8 cellular contexts compared by ENCODE assay signal in the genomic region with DNA sequence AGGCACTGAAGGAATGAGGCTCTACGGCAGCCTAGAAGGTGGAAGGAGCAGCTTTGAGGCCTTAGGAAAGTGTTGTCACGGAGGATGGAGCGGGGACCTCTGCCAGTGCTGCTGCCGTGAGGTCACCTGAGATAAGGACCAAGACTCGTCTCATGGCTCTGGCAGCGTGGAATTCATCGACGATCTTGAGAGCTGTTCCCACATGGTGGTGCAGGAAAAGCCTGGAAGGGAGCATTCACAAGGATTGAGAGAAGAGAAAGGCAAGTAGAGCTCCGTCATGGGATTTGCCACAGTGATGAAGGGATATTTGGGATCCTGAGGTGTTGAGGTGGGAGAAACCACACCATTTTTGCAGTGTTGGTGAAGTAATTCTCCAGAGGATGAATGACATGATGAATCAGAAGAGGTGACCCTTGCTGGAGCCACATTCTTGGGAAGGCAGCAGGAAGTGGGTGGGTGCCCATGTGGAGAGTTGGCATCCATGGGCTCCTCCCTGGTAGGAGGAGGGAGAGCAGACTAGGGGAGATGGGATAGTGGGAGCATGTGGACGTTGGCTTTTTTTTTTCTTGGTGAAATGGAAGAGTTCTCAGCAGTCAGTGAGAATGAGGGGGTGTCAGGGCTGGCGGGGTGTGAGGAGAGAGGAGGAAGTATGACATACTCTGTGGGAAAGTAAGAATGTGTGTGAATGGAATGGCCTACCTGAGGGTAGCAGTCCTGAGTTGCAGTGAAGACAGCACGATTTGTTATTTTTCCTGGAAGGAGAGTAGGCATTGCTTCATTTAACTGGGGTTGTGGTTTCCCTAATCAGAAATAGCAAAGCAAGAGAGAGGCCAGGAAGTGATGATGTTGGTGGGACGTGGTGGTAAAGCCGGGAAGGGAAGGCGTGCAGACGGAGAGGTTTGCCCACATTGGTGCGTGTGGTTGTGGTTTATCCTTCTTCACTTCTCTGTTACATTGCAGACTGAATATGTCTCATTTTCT. TPM values are rescaled to one million over a fixed set of nuclear protein-coding genes. Genes with fewer than 3 reads are reported as not detected.
DNase-seq lines count a peak whose midpoint lies in the region; ATAC-seq and TF ChIP-seq lines count a peak whose summit lies in the region.

No MANE protein-coding gene starts in this region.

- no peak for TF ChIP-seq POLR2A in uterus (IDR thresholded peaks at IDR 0.05)

- peak overlapping the region; percentile 73 for H3K4me3 Mint-ChIP-seq in activated T-helper 2 cell treated with anti-CD3 and anti-CD28 coated beads, Interferon-gamma antibody, Interleukin-2, Interleukin-4, amounts not matched to agents 10 μg/mL and 5 μg/mL and 100 μg/mL, durations not matched to agents 14 hours and 24 hours and 36 hours (ENCODE audit: low read depth)

- TF ChIP-seq CTCF in uterus (IDR thresholded peaks at IDR 0.05): no peak

- H3K9me3 Mint-ChIP-seq in activated T-helper 2 cell treated with anti-CD3 and anti-CD28 coated beads, Interferon-gamma antibody, Interleukin-2, Interleukin-4, amounts not matched to agents 10 μg/mL and 5 μg/mL and 100 μg/mL, durations not matched to agents 14 hours and 24 hours and 36 hours: no peaks in the 10 kb centered on the region

- H3K4me2 ChIP-seq in BLaER1 treated with 17β-estradiol and CSF1 and Interleukin-3, amounts not matched to agents 10 nM and 100 nM: peak overlapping the region; percentile 83 to 99 (median 93)

- peaks cover 0 to 60% (median 43%) of the 10 kb centered on the region in 11 experiments; a peak in 20 of 22 replicates for H3K36me3 ChIP-seq in BLaER1 treated with 17β-estradiol and CSF1 and Interleukin-3, amounts not matched to agents 10 nM and 100 nM
- H3K36me3 ChIP-seq in uterus: no peaks in the 10 kb centered on the region

- peak overlapping the region; percentile 87 for H3K27ac Mint-ChIP-seq in activated T-helper 2 cell treated with anti-CD3 and anti-CD28 coated beads, Interferon-gamma antibody, Interleukin-2, Interleukin-4, amounts not matched to agents 10 μg/mL and 5 μg/mL and 100 μg/mL, durations not matched to agents 14 hours and 24 hours and 36 hours

- H3K27me3 ChIP-seq in BLaER1 treated with 17β-estradiol and CSF1 and Interleukin-3, amounts not matched to agents 10 nM and 100 nM: no peaks in the 10 kb centered on the region
- no peaks in the 10 kb centered on the region for H3K27me3 ChIP-seq in uterus

- H3K36me3 Mint-ChIP-seq in activated T-helper 2 cell treated with anti-CD3 and anti-CD28 coated beads, Interferon-gamma antibody, Interleukin-2, Interleukin-4, amounts not matched to agents 10 μg/mL and 5 μg/mL and 100 μg/mL, durations not matched to agents 14 hours and 24 hours and 36 hours (ENCODE audit: low read depth): peaks cover 63% of the 10 kb centered on the region

- H3K9ac ChIP-seq in BLaER1 treated with 17β-estradiol and CSF1 and Interleukin-3, amounts not matched to agents 10 nM and 100 nM: peak overlapping the region; percentile 48 to 82 (median 72); a peak in 21 of 22 replicates

- peak overlapping the region; percentile 39 to 94 (median 83); a peak in 21 of 22 replicates for H3K27ac ChIP-seq in BLaER1 treated with 17β-estradiol and CSF1 and Interleukin-3, amounts not matched to agents 10 nM and 100 nM
- H3K27ac ChIP-seq in uterus: no peak overlapping the region

- peaks cover 67% of the 10 kb centered on the region for H3K4me1 Mint-ChIP-seq in activated T-helper 2 cell treated with anti-CD3 and anti-CD28 coated beads, Interferon-gamma antibody, Interleukin-2, Interleukin-4, amounts not matched to agents 10 μg/mL and 5 μg/mL and 100 μg/mL, durations not matched to agents 14 hours and 24 hours and 36 hours (ENCODE audit: low read depth)

- ATAC-seq in HG03354 (IDR thresholded peaks at IDR 0.05; ENCODE audit: poor library complexity, severe bottlenecking, unreplicated experiment): no peak

- peaks cover 0 to 39% (median 35%) of the 10 kb centered on the region in 11 experiments; a peak in 19 of 22 replicates for H3K9me3 ChIP-seq in BLaER1 treated with 17β-estradiol and CSF1 and Interleukin-3, amounts not matched to agents 10 nM and 100 nM (replicated peaks in 1 of 11)
- no peaks in the 10 kb centered on the region for H3K9me3 ChIP-seq in uterus

- intact Hi-C loops in activated T-helper 2 cell treated with anti-CD3 and anti-CD28 coated beads, Interferon-gamma antibody, Interleukin-2, Interleukin-4, amounts not matched to agents 10 μg/mL and 5 μg/mL and 100 μg/mL, durations not matched to agents 14 hours and 24 hours and 36 hours (cut with micrococcal nuclease): loop anchor here (1.0 to 2.0 kb wide), 2 partner anchors 11 to 79 kb away; partner anchors contain the start of gene PPP6R3
- intact Hi-C loops in uterus (cut with DNase I; ENCODE audit: low total_unique reads): no loop called here

- peak overlapping the region in 9 of 10 experiments; percentile 16 to 61 (median 37); a peak in 15 of 20 replicates for H3K4me3 ChIP-seq in BLaER1 treated with 17β-estradiol and CSF1 and Interleukin-3, amounts not matched to agents 10 nM and 100 nM
- H3K4me3 ChIP-seq in uterus: no peak overlapping the region

- no peaks in the 10 kb centered on the region for H3K27me3 Mint-ChIP-seq in activated T-helper 2 cell treated with anti-CD3 and anti-CD28 coated beads, Interferon-gamma antibody, Interleukin-2, Interleukin-4, amounts not matched to agents 10 μg/mL and 5 μg/mL and 100 μg/mL, durations not matched to agents 14 hours and 24 hours and 36 hours (ENCODE audit: low read depth)

- DNase-seq in MV-4-11 (lab: John Stamatoyannopoulos, UW) (peak; percentile 95), middle frontal gyrus (ENCODE audit: extremely low spot score, low spot score) (peak; percentile 10), uterus (no peak), NCI-H526 (lab: John Stamatoyannopoulos, UW) (no peak), NCI-H748 (lab: John Stamatoyannopoulos, UW; ENCODE audit: unreplicated experiment) (no peak)
- peak; percentile 35 for DNase-seq in activated T-helper 2 cell treated with anti-CD3 and anti-CD28 coated beads, Interferon-gamma antibody, Interleukin-2, Interleukin-4, amounts not matched to agents 10 μg/mL and 5 μg/mL and 100 μg/mL, durations not matched to agents 14 hours and 24 hours and 36 hours (ENCODE audit: low spot score)

- H4K20me1 ChIP-seq in BLaER1 treated with 17β-estradiol and CSF1 and Interleukin-3, amounts not matched to agents 10 nM and 100 nM: peaks cover 72 to 85% (median 78%) of the 10 kb centered on the region in 11 experiments

- peaks cover 66 to 80% (median 75%) of the 10 kb centered on the region in 10 experiments for H3K4me1 ChIP-seq in BLaER1 treated with 17β-estradiol and CSF1 and Interleukin-3, amounts not matched to agents 10 nM and 100 nM
- H3K4me1 ChIP-seq in uterus: peaks cover 16 to 31% of the 10 kb centered on the region in 2 donors

RNA-seq across cellular contexts. Expression of gene PPP6R3, which starts 11.1 kb away (rescaled TPM):
- 126 and 134 TPM in 2 replicates for total RNA-seq in activated T-helper 2 cell treated with anti-CD3 and anti-CD28 coated beads, Interferon-gamma antibody, Interleukin-2, Interleukin-4, amounts not matched to agents 10 μg/mL and 5 μg/mL and 100 μg/mL, durations not matched to agents 14 hours and 24 hours and 36 hours
- total RNA-seq in uterus: 100 to 1,000 TPM in 3 of 4 donors, 10 to 100 TPM in 1; 90.7 to 253 (median 164) TPM

Comparison
In these comparisons a context has a peak if more than half of its experiments do, and no peak if none do; other contexts are left out.
1. H3K27ac ChIP-seq: peak in BLaER1 treated with 17β-estradiol and CSF1 and Interleukin-3, amounts not matched to agents 10 nM and 100 nM (11 of 11); none in uterus (0 of 2).
2. H3K4me3 ChIP-seq: peak in BLaER1 treated with 17β-estradiol and CSF1 and Interleukin-3, amounts not matched to agents 10 nM and 100 nM (9 of 10); none in uterus (0 of 2).
3. DNase-seq: peak in MV-4-11 (single experiment), activated T-helper 2 cell treated with anti-CD3 and anti-CD28 coated beads, Interferon-gamma antibody, Interleukin-2, Interleukin-4, amounts not matched to agents 10 μg/mL and 5 μg/mL and 100 μg/mL, durations not matched to agents 14 hours and 24 hours and 36 hours (single experiment) and middle frontal gyrus (single experiment); none in uterus (0 of 2), NCI-H526 (0 of 2) and NCI-H748 (single experiment).